ENCODE assay signal across 6 cellular contexts in the genomic region with DNA sequence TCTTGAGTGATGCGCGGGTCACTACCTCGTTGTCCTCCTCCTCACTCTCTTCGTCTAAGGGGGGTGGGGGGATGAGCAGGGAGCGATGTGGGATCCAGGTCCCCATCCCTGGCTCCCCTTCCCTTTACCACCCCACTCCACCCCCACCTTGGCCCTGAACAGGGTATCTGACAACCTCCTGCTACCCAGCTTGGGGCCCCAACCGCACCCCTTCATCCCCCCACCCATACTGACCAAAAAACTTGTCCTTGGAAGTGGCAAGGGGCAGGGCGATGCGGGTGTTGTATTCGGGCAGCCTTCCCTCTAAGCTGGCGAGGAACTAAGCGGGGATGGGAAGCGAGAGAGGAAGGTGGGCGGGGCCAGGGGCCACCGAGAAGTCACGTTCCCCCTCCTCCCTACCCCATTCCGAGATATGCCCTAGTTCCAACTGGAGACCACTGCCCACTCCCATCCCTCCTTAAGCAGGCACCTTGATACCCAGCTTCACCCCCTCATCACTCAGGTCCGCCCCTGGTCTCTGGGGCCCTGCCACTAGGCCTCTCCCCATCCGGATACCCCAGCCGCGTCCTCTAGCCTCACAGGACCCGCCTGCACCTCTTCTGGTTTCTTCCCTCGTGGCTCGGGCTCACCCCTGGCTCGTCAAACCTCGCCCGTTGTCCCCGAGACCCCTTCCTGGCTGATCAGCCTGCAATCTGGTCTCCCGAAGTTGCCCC. TPM values are rescaled to one million over a fixed set of nuclear protein-coding genes. Genes with fewer than 3 reads are reported as not detected.
DNase-seq lines count a peak whose midpoint lies in the region; ATAC-seq and TF ChIP-seq lines count a peak whose summit lies in the region.

No MANE protein-coding gene starts in this region.

- peaks cover 22% of the 10 kb centered on the region for H3F3A ChIP-seq in GM23338 (replicated peaks; ENCODE audit: low read depth)

- H3K27me3 Mint-ChIP-seq in GM23338 (ENCODE audit: insufficient read depth, low read depth, poor library complexity) (peaks cover 46% of the 10 kb centered on the region), osteocyte (ENCODE audit: unreplicated experiment) (peaks cover 36% of the 10 kb centered on the region)

- ATAC-seq in GM23338: peak; percentile 8
- no peak for ATAC-seq in GM18520 (IDR thresholded peaks at IDR 0.05; ENCODE audit: unreplicated experiment)

- H3K4me1 ChIP-seq in GM23338 (ENCODE audit: insufficient read depth): peaks cover 33% of the 10 kb centered on the region

- H2AFZ ChIP-seq in GM23338: peak overlapping the region; percentile 92

- DNase-seq in GM23338 (ENCODE audit: low spot score) (peak; percentile 86), choroid plexus epithelial cell (ENCODE audit: low read depth) (no peak), osteocyte (ENCODE audit: extremely low spot score, unreplicated experiment) (no peak), AG20443 (ENCODE audit: low spot score) (no peak), islet precursor cell (no peak)

- H3K36me3 ChIP-seq in GM23338 (ENCODE audit: insufficient read depth): no peaks in the 10 kb centered on the region

- H3K4me1 Mint-ChIP-seq in GM23338 (peaks cover 22% of the 10 kb centered on the region), osteocyte (ENCODE audit: unreplicated experiment) (peaks cover 29% of the 10 kb centered on the region)

- no peak overlapping the region for H3K27ac Mint-ChIP-seq in GM23338
- no peak overlapping the region for H3K27ac Mint-ChIP-seq in osteocyte (ENCODE audit: unreplicated experiment)

- H3K27ac ChIP-seq in GM23338 (ENCODE audit: low read depth): 0 out of 2 replicates have a peak overlapping the region, but pooled peaks have one; percentile 63

- H3K36me3 Mint-ChIP-seq in GM23338 (ENCODE audit: low read depth): peaks cover 5% of the 10 kb centered on the region; the same call in 2 of the 3 replicates
- no peaks in the 10 kb centered on the region for H3K36me3 Mint-ChIP-seq in osteocyte (ENCODE audit: unreplicated experiment)

- H3K4me2 ChIP-seq in GM23338: peak overlapping the region; percentile 100

- TF ChIP-seq CTCF in GM23338 (conservative IDR thresholded peaks at IDR 0.05; ENCODE audit: low read depth in 2 of 2): no peak
- no peak for TF ChIP-seq CTCF in choroid plexus epithelial cell (conservative IDR thresholded peaks at IDR 0.05; ENCODE audit: low read depth, low read length)
- TF ChIP-seq CTCF in osteocyte (IDR thresholded peaks at IDR 0.05): no peak

- H3K4me3 ChIP-seq in GM23338 (peak overlapping the region; percentile 90), choroid plexus epithelial cell (ENCODE audit: low read depth, low read length) (peak overlapping the region; percentile 30)

- peak overlapping the region; percentile 82 for H3K4me3 Mint-ChIP-seq in GM23338
- H3K4me3 Mint-ChIP-seq in osteocyte (ENCODE audit: unreplicated experiment): peak overlapping the region; percentile 62

- H3K79me2 ChIP-seq in GM23338 (replicated peaks; ENCODE audit: insufficient read depth): no peaks in the 10 kb centered on the region

- H3K27me3 ChIP-seq in GM23338 (ENCODE audit: insufficient read depth): peaks cover 45% of the 10 kb centered on the region

- H3K9me2 ChIP-seq in GM23338 (ENCODE audit: insufficient read depth): no peaks in the 10 kb centered on the region

- no peaks in the 10 kb centered on the region for H4K20me1 ChIP-seq in GM23338 (replicated peaks; ENCODE audit: insufficient read depth)

- H3K9me3 Mint-ChIP-seq in GM23338: peaks cover 2% of the 10 kb centered on the region; the same call in 1 of the 3 replicates
- no peaks in the 10 kb centered on the region for H3K9me3 Mint-ChIP-seq in osteocyte (ENCODE audit: unreplicated experiment)

TF ChIP-seq in GM23338, 12 proteins besides CTCF, POLR2A, EP300 and RAD21:
- TF ChIP-seq POLR2AphosphoS5 (IDR thresholded peaks at IDR 0.05; ENCODE audit: low read depth) (peak; percentile 57), NANOG (IDR thresholded peaks at IDR 0.05; ENCODE audit: borderline replicate concordance) (no peak)

RNA-seq across cellular contexts. Expression of a gene that starts 1.9 kb away (rescaled TPM):
- total RNA-seq in GM23338 (2014; rRNA removed; shearing (Covaris generic)): 46.8 and 49.4 TPM in 2 replicates
- 48.8 and 49.2 TPM in 2 replicates for polyA plus RNA-seq in GM23338 (2016; fragmentation: Nextera tagmentation; extraction: Ambion mirVana)
- 1.1 and 1.9 TPM in 2 replicates for total RNA-seq in osteocyte

RNA-seq across cellular contexts. Expression of a gene that starts 13.9 kb away (rescaled TPM):
- 0.54 and 1.5 TPM in 2 replicates for total RNA-seq in GM23338 (2014; rRNA removed; shearing (Covaris generic))
- polyA plus RNA-seq in GM23338 (2016; fragmentation: Nextera tagmentation; extraction: Ambion mirVana): 6.1 TPM in 2 replicates
- not detected in 2 replicates for total RNA-seq in osteocyte

RNA-seq across cellular contexts. Expression of a gene that starts 14.4 kb away (rescaled TPM):
- 107 and 130 TPM in 2 replicates for total RNA-seq in GM23338 (2014; rRNA removed; shearing (Covaris generic))
- 85.3 and 90.3 TPM in 2 replicates for polyA plus RNA-seq in GM23338 (2016; fragmentation: Nextera tagmentation; extraction: Ambion mirVana)
- 398 and 415 TPM in 2 replicates for total RNA-seq in osteocyte

RNA-seq across cellular contexts. Expression of a gene that starts 36.9 kb away (rescaled TPM):
- 6.8 and 12.0 TPM in 2 replicates for total RNA-seq in GM23338 (2014; rRNA removed; shearing (Covaris generic))
- polyA plus RNA-seq in GM23338 (2016; fragmentation: Nextera tagmentation; extraction: Ambion mirVana): 9.1 and 9.2 TPM in 2 replicates
- 2.3 and 2.4 TPM in 2 replicates for total RNA-seq in osteocyte

RNA-seq across cellular contexts. Expression of a gene that starts 46.6 kb away (rescaled TPM):
- total RNA-seq in GM23338 (2014; rRNA removed; shearing (Covaris generic)): 2.1 and 4.1 TPM in 2 replicates
- 6.1 and 6.6 TPM in 2 replicates for polyA plus RNA-seq in GM23338 (2016; fragmentation: Nextera tagmentation; extraction: Ambion mirVana)
- 1.3 and 2.4 TPM in 2 replicates for total RNA-seq in osteocyte

Comparison
In these comparisons a context has a peak if more than half of its experiments do, and no peak if none do; other contexts are left out.
1. RNA of a gene that starts 1.9 kb away (total RNA-seq): 46.8 to 49.4 TPM in GM23338; 1.1 to 1.9 TPM in osteocyte; every median in the first group is over 10 times any median in the second.